In genomic region chr14:57362356-57362755, GRCh38 we compare ENCODE assay signal across 1 cellular context.
TF ChIP-seq lines count a peak whose summit lies in the region.

No MANE protein-coding gene starts in this region.

TF ChIP-seq in H1, 55 proteins besides CTCF, POLR2A, EP300 and RAD21:
- TF ChIP-seq FOSL1 (IDR thresholded peaks at IDR 0.05; ENCODE audit: insufficient read depth, low read depth, low read length) (no peak), JUN (IDR thresholded peaks at IDR 0.05; ENCODE audit: low read depth, low read length) (no peak), BRCA1 (IDR thresholded peaks at IDR 0.05; ENCODE audit: low read depth, low read length) (no peak), ATF3 (IDR thresholded peaks at IDR 0.05; ENCODE audit: insufficient read depth, low read depth, low read length) (no peak), SP2 (IDR thresholded peaks at IDR 0.05; ENCODE audit: low read length) (no peak), CBX5 (IDR thresholded peaks at IDR 0.05; ENCODE audit: low read depth, low read length) (no peak), ZNF274 (IDR thresholded peaks at IDR 0.05; ENCODE audit: borderline replicate concordance, extremely low read depth, low read length) (no peak), POLR2AphosphoS5 (IDR thresholded peaks at IDR 0.05; ENCODE audit: low read depth, low read length) (no peak), SP1 (IDR thresholded peaks at IDR 0.05; ENCODE audit: low read depth, low read length) (no peak), BCL11A (IDR thresholded peaks at IDR 0.05; ENCODE audit: low read depth in 2 of 2, low read length in 2 of 2) (no peak), GTF2F1 (IDR thresholded peaks at IDR 0.05; ENCODE audit: borderline replicate concordance, low read depth, low read length) (no peak), MAX (IDR thresholded peaks at IDR 0.05) (no peak), JUND (IDR thresholded peaks at IDR 0.05; ENCODE audit: low read length) (no peak), RNF2 (IDR thresholded peaks at IDR 0.05; ENCODE audit: borderline replicate concordance, low read depth, low read length, missing control alignments, poor library complexity, severe bottlenecking) (no peak), CHD2 (IDR thresholded peaks at IDR 0.05; ENCODE audit: low read length) (no peak), NANOG (IDR thresholded peaks at IDR 0.05; ENCODE audit: insufficient read depth, low read depth, low read length, poor library complexity, severe bottlenecking) (no peak), SIX5 (IDR thresholded peaks at IDR 0.05; ENCODE audit: low read depth, low read length) (no peak), SAP30 (IDR thresholded peaks at IDR 0.05; ENCODE audit: insufficient read depth, insufficient replicate concordance, low read length) (no peak)
- TF ChIP-seq, protein P1, sequence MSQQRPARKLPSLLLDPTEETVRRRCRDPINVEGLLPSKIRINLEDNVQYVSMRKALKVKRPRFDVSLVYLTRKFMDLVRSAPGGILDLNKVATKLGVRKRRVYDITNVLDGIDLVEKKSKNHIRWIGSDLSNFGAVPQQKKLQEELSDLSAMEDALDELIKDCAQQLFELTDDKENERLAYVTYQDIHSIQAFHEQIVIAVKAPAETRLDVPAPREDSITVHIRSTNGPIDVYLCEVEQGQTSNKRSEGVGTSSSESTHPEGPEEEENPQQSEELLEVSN (IDR thresholded peaks at IDR 0.05) = no peak
